In genomic region chr14:31207746-31208545, GRCh38 we compare ENCODE assay signal across 8 cellular contexts. TPM values are rescaled to one million over a fixed set of nuclear protein-coding genes. Genes with fewer than 3 reads are reported as not detected.
A peak's percentile ranks its signal among the peaks of the same experiment; 100 is the strongest.
DNase-seq lines count a peak whose midpoint lies in the region; ATAC-seq and TF ChIP-seq lines count a peak whose summit lies in the region.

HECTD1 (minus strand) TSS chr14:31207793; CDS start chr14:31205936, 1,857 bp downstream.

- H3K4me3 ChIP-seq in sigmoid colon, result peak within 1 kb of the TSS; percentile 61 to 93 (median 88)

- H3K27ac ChIP-seq in sigmoid colon, result peak within 1 kb of the TSS; percentile 94 to 100 (median 99)

- H3K9me3 ChIP-seq in sigmoid colon, result no peaks in the 10 kb centered on the region

- no peak for TF ChIP-seq EP300 in sigmoid colon (IDR thresholded peaks at IDR 0.05)

- H3K4me1 ChIP-seq in sigmoid colon, result peaks cover 0 to 36% (median 14%) of the 10 kb centered on the region in 4 donors

- 1% methylated on average over 79 of the region's 79 CpGs for WGBS in sigmoid colon, 2 donors

- TF ChIP-seq POLR2A in sigmoid colon (IDR thresholded peaks at IDR 0.05), result peak in 1 of 2 donors; percentile 43

- H3K27me3 ChIP-seq in sigmoid colon, result no peaks in the 10 kb centered on the region

- TF ChIP-seq CTCF in sigmoid colon (IDR thresholded peaks at IDR 0.05), result peak in 2 of 4 experiments; percentile 23 to 86

- intact Hi-C loops in sigmoid colon (cut with DNase I), result loop anchor here (5.0 to 10.0 kb wide), 3 partner anchors 87 to 149 kb away; no protein-coding TSS in a partner anchor

- peak; percentile 92 to 93 for DNase-seq in NCI-H187 (lab: John Stamatoyannopoulos, UW)
- no peak for DNase-seq in NCI-H187 treated with DMSO at 0.1 percent for 48 hours (lab: John Stamatoyannopoulos, UW)
- DNase-seq in NCI-H2029 (lab: John Stamatoyannopoulos, UW), result peak; percentile 100
- DNase-seq in T-helper 9 cell, result peak; percentile 78
- DNase-seq in astrocyte of the hippocampus (ENCODE audit: low read depth, low spot score), result peak; percentile 97
- peak; percentile 48 to 97 (median 82) for DNase-seq in hypothalamus (lab: John Stamatoyannopoulos, UW)
- peak; percentile 95 for DNase-seq in sigmoid colon

- peak; percentile 70 for ATAC-seq in HG02973 (IDR thresholded peaks at IDR 0.05; ENCODE audit: unreplicated experiment)

- peaks cover 0 to 11% (median 0%) of the 10 kb centered on the region in 4 donors for H3K36me3 ChIP-seq in sigmoid colon

RNA-seq across cellular contexts. Expression of gene HECTD1, which starts in this region (rescaled TPM):
- total RNA-seq in sigmoid colon, result 100 to 1,000 TPM; 152 to 186 (median 174) TPM
- polyA plus RNA-seq in sigmoid colon, result 10 to 100 TPM; 30.0 to 46.7 (median 40.5) TPM
